ENCODE assay signal across 27 cellular contexts in the genomic region with DNA sequence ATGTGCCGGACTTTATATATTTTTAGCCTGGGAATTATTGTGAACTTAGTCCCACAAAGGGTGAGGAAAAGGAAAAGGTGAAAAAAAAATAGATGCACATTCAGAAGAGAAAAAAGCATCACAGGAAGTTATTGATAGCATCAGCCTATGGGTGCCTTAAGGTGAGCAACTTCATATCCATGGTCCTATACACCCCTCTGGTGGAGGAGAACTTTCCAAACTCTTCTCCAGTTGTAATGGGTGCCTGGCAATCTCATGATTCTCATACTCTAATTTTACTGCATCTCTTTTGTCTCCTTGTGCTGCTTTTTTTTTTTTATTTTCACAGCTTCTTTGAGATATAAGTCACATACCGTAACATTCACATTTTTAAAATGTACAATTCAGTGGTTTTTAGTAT.
DNase-seq lines count a peak whose midpoint lies in the region; ATAC-seq and TF ChIP-seq lines count a peak whose summit lies in the region.
"Had no signal": no experiment of that assay in that cellular context is flagged by ENCODE, and none has a peak within 500 bp of the region (broad histone marks: within the 10 kb centered on the region; RNA-seq: fewer than 3 reads in every experiment).

No MANE protein-coding gene starts in this region.

- no peaks in the 10 kb centered on the region for H3K9me3 ChIP-seq in right lobe of liver
- H3K9me3 ChIP-seq: A549; BLaER1 treated with 17β-estradiol and CSF1 and Interleukin-3, amounts not matched to agents 10 nM and 100 nM; gastrocnemius medialis; Peyer's patch; thoracic aorta had no signal

- DNase-seq in NCI-H82 (lab: John Stamatoyannopoulos, UW) (peak; percentile 56), NCI-H82 treated with DMSO at 0.1 percent for 48 hours (lab: John Stamatoyannopoulos, UW; ENCODE audit: unreplicated experiment) (no peak), WTC11 (ENCODE audit: low spot score) (no peak), right lobe of liver (no peak), HFFc6 (no peak), brain microvascular endothelial cell (no peak), nucleus accumbens (lab: John Stamatoyannopoulos, UW) (no peak)
- DNase-seq: activated CD8-positive, alpha-beta T cell treated with anti-CD3 and anti-CD28 coated beads, Interleukin-2, amount 10 ng/mL, durations not matched to agents 7 days and 5 days; activated naive CD4-positive, alpha-beta T cell; activated T-cell treated with anti-CD3 and anti-CD28 coated beads, Interleukin-2, amount 50 U/mL, for 24 hours; caudate nucleus; DMS79; gastrocnemius medialis; H7; kidney glomerular epithelial cell; NCI-H146; NCI-H774; Peyer's patch; stimulated activated CD4-positive, alpha-beta T cell treated with anti-CD3 and anti-CD28 coated beads, Interleukin-1b, Interleukin-23, amount 100 ng/mL, for 48 hours; stimulated activated naive B cell treated with anti-CD40 and anti-IgM and Interleukin-4, amounts not matched to agents 10 μg/mL and 1 μg/mL and 100 μg/mL, for 72 hours had no signal

- no peaks in the 10 kb centered on the region; the same call in 1 of the 2 replicates for H3K4me1 Mint-ChIP-seq in WTC11
- no peaks in the 10 kb centered on the region for H3K4me1 Mint-ChIP-seq in HFFc6 (ENCODE audit: low read depth)

- in situ Hi-C loops in brain microvascular endothelial cell (cut with HindIII; ENCODE audit: low pct_ligation_motif_present, low sequenced_read_pairs) = no loop called here

- H3K4me1 ChIP-seq in right lobe of liver = peaks cover 0 to 22% (median 3%) of the 10 kb centered on the region in 4 donors
- H3K4me1 ChIP-seq: A549, gastrocnemius medialis, Peyer's patch had no signal

- CTCF ChIA-PET in WTC11 (lab: Charles Lee) = no interaction called here

- peak; percentile 34 for TF ChIP-seq CTCF in LNCAP (IDR thresholded peaks at IDR 0.05)
- no peak for TF ChIP-seq CTCF in WTC11 (IDR thresholded peaks at IDR 0.05)
- TF ChIP-seq CTCF in right lobe of liver (IDR thresholded peaks at IDR 0.05) = peak; percentile 43 to 69 (median 60)
- no peak for TF ChIP-seq CTCF in HFFc6 (IDR thresholded peaks at IDR 0.05)
- no peak for TF ChIP-seq CTCF in brain microvascular endothelial cell (IDR thresholded peaks at IDR 0.05; ENCODE audit: low read depth, low read length, missing control alignments)

- H3K36me3 ChIP-seq in right lobe of liver (no peaks in the 10 kb centered on the region), brain microvascular endothelial cell (replicated peaks) (no peaks in the 10 kb centered on the region)
- H3K36me3 ChIP-seq: gastrocnemius medialis, Peyer's patch, thoracic aorta had no signal

- TF ChIP-seq POLR2A in right lobe of liver (IDR thresholded peaks at IDR 0.05) = no peak

- H3K27ac ChIP-seq in right lobe of liver (no peak overlapping the region), brain microvascular endothelial cell (no peak overlapping the region)
- H3K27ac ChIP-seq: A549; BLaER1 treated with 17β-estradiol and CSF1 and Interleukin-3, amounts not matched to agents 10 nM and 100 nM; gastrocnemius medialis; Peyer's patch; SK-N-MC; thoracic aorta had no signal

- no peaks in the 10 kb centered on the region for H3K27me3 Mint-ChIP-seq in WTC11 (ENCODE audit: low read depth)
- H3K27me3 Mint-ChIP-seq in HFFc6 (ENCODE audit: insufficient read depth) = no peaks in the 10 kb centered on the region
- H3K27me3 Mint-ChIP-seq: activated T-cell treated with anti-CD3 and anti-CD28 coated beads, Interleukin-2, amount 50 U/mL, for 24 hours; natural killer cell treated with Interleukin-12 subunit alpha and Interleukin-12 subunit beta and Interleukin-15 and Interleukin-18, amount 100 ng/mL, for 72 hours; stimulated activated naive B cell treated with anti-CD40 and anti-IgM and Interleukin-4, amounts not matched to agents 10 μg/mL and 1 μg/mL and 100 μg/mL, for 72 hours had no signal

- H3K4me3 ChIP-seq in right lobe of liver (no peak overlapping the region), brain microvascular endothelial cell (ENCODE audit: low read depth, low read length) (no peak overlapping the region)
- H3K4me3 ChIP-seq: A549; BLaER1 treated with 17β-estradiol and CSF1 and Interleukin-3, amounts not matched to agents 10 nM and 100 nM; gastrocnemius medialis; Peyer's patch; SK-N-MC; thoracic aorta had no signal

- no peak overlapping the region for H3K4me3 Mint-ChIP-seq in WTC11
- H3K4me3 Mint-ChIP-seq in HFFc6 = no peak overlapping the region
- H3K4me3 Mint-ChIP-seq: activated CD8-positive, alpha-beta T cell treated with anti-CD3 and anti-CD28 coated beads, Interleukin-2, amount 10 ng/mL, durations not matched to agents 7 days and 5 days; activated T-cell treated with anti-CD3 and anti-CD28 coated beads, Interleukin-2, amount 50 U/mL, for 24 hours; natural killer cell treated with Interleukin-12 subunit alpha and Interleukin-12 subunit beta and Interleukin-15 and Interleukin-18, amount 100 ng/mL, for 72 hours; stimulated activated naive B cell treated with anti-CD40 and anti-IgM and Interleukin-4, amounts not matched to agents 10 μg/mL and 1 μg/mL and 100 μg/mL, for 72 hours had no signal

- POLR2A ChIA-PET in WTC11 (lab: Charles Lee) = no interaction called here

- ATAC-seq in WTC11 = peak; percentile 45
- peak; percentile 49 to 66 (median 62) for ATAC-seq in right lobe of liver
- ATAC-seq: A549; activated CD4-positive, CD25-positive, alpha-beta regulatory T cell treated with anti-CD3 and anti-CD28 coated beads, Interleukin-2, amount 50 U/mL, for 24 hours; activated CD8-positive, alpha-beta T cell treated with anti-CD3 and anti-CD28 coated beads, Interleukin-2, amount 10 ng/mL, durations not matched to agents 7 days and 5 days; gastrocnemius medialis; natural killer cell treated with Interleukin-12 subunit alpha and Interleukin-12 subunit beta and Interleukin-15 and Interleukin-18, amount 100 ng/mL, for 72 hours; stimulated activated naive B cell treated with anti-CD40 and anti-IgM and Interleukin-4, amounts not matched to agents 10 μg/mL and 1 μg/mL and 100 μg/mL, for 72 hours had no signal

- H3K9me3 Mint-ChIP-seq in WTC11 (no peaks in the 10 kb centered on the region), HFFc6 (no peaks in the 10 kb centered on the region)
- H3K9me3 Mint-ChIP-seq: activated T-cell treated with anti-CD3 and anti-CD28 coated beads, Interleukin-2, amount 50 U/mL, for 24 hours; natural killer cell treated with Interleukin-12 subunit alpha and Interleukin-12 subunit beta and Interleukin-15 and Interleukin-18, amount 100 ng/mL, for 72 hours; stimulated activated naive B cell treated with anti-CD40 and anti-IgM and Interleukin-4, amounts not matched to agents 10 μg/mL and 1 μg/mL and 100 μg/mL, for 72 hours had no signal

- intact Hi-C loops in right lobe of liver (cut with DNase I) = loop anchor here in 1 of 2 donors (5.0 kb wide), 1 partner anchor 48 kb away; no protein-coding TSS in a partner anchor

- H3K36me3 Mint-ChIP-seq in WTC11 = peaks cover 9% of the 10 kb centered on the region
- H3K36me3 Mint-ChIP-seq in HFFc6 (ENCODE audit: low read depth) = no peaks in the 10 kb centered on the region
- H3K36me3 Mint-ChIP-seq: natural killer cell treated with Interleukin-12 subunit alpha and Interleukin-12 subunit beta and Interleukin-15 and Interleukin-18, amount 100 ng/mL, for 72 hours had no signal

- H3K27me3 ChIP-seq in right lobe of liver (no peaks in the 10 kb centered on the region), brain microvascular endothelial cell (replicated peaks) (no peaks in the 10 kb centered on the region)
- H3K27me3 ChIP-seq: BLaER1 treated with 17β-estradiol and CSF1 and Interleukin-3, amounts not matched to agents 10 nM and 100 nM; gastrocnemius medialis; Peyer's patch had no signal

- 40% methylated on average over 2 of the region's 2 CpGs for WGBS in right lobe of liver (ENCODE audit: insufficient coverage, low coverage, low lambda C conversion rate, missing lambda C conversion rate)

- H3K27ac Mint-ChIP-seq in WTC11 = no peak overlapping the region
- no peak overlapping the region for H3K27ac Mint-ChIP-seq in HFFc6
- H3K27ac Mint-ChIP-seq: activated CD8-positive, alpha-beta T cell treated with anti-CD3 and anti-CD28 coated beads, Interleukin-2, amount 10 ng/mL, durations not matched to agents 7 days and 5 days; activated T-cell treated with anti-CD3 and anti-CD28 coated beads, Interleukin-2, amount 50 U/mL, for 24 hours; natural killer cell treated with Interleukin-12 subunit alpha and Interleukin-12 subunit beta and Interleukin-15 and Interleukin-18, amount 100 ng/mL, for 72 hours; stimulated activated naive B cell treated with anti-CD40 and anti-IgM and Interleukin-4, amounts not matched to agents 10 μg/mL and 1 μg/mL and 100 μg/mL, for 72 hours had no signal

TF ChIP-seq in WTC11, 78 proteins besides CTCF, POLR2A, EP300 and RAD21 (continues in another document):
- TF ChIP-seq NR3C1 (CRISPR knock-in tag; conservative IDR thresholded peaks at IDR 0.05; ENCODE audit: low read depth) = no peak
- no peak for TF ChIP-seq ZNF263 (CRISPR knock-in tag; IDR thresholded peaks at IDR 0.05; ENCODE audit: low read depth)
- TF ChIP-seq, protein P1, sequence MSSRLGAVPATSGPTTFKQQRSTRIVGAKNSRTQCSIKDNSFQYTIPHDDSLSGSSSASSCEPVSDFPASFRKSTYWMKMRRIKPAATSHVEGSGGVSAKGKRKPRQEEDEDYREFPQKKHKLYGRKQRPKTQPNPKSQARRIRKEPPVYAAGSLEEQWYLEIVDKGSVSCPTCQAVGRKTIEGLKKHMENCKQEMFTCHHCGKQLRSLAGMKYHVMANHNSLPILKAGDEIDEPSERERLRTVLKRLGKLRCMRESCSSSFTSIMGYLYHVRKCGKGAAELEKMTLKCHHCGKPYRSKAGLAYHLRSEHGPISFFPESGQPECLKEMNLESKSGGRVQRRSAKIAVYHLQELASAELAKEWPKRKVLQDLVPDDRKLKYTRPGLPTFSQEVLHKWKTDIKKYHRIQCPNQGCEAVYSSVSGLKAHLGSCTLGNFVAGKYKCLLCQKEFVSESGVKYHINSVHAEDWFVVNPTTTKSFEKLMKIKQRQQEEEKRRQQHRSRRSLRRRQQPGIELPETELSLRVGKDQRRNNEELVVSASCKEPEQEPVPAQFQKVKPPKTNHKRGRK (CRISPR knock-in tag; IDR thresholded peaks at IDR 0.05; ENCODE audit: borderline replicate concordance) = no peak

Comparison
In these comparisons a context has a peak if more than half of its experiments do, and no peak if none do; other contexts are left out.
1. CTCF ChIP-seq: peak in LNCAP (single experiment) and right lobe of liver (4 of 4); none in WTC11 (single experiment), HFFc6 (single experiment) and brain microvascular endothelial cell (single experiment).